14 cellular contexts compared by ENCODE assay signal in the genomic region with DNA sequence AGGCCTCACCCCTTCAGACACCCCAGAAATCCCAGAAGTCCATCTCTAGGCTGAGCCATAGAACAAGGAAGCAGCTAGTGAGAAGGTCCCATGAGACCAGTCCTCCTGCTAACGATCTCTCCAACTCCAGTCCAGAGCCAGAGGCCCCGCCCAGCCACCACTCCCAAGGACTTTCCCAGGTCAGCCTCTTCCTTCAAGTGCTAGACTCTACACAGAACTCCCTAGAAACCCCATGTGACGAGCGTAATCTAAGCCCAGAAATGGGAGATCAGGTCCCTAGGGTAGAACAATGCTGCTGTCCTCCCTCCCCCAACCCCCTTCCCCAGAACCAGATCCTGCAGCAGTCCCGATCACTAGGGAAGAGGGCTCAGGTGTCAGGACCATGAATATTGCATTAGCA. TPM values are rescaled to one million over a fixed set of nuclear protein-coding genes. Genes with fewer than 3 reads are reported as not detected.
DNase-seq lines count a peak whose midpoint lies in the region; ATAC-seq and TF ChIP-seq lines count a peak whose summit lies in the region.
"Had no signal": no experiment of that assay in that cellular context is flagged by ENCODE, and none has a peak within 500 bp of the region (broad histone marks: within the 10 kb centered on the region; RNA-seq: fewer than 3 reads in every experiment).

No MANE protein-coding gene starts in this region.

- no peaks in the 10 kb centered on the region for H3K27me3 ChIP-seq in A673 (replicated peaks; ENCODE audit: insufficient read depth, low read depth, low read length, poor library complexity)
- H3K27me3 ChIP-seq in endocrine pancreas (ENCODE audit: control insufficient read depth, insufficient read depth, low read length) = no peaks in the 10 kb centered on the region
- no peaks in the 10 kb centered on the region for H3K27me3 ChIP-seq in mesenchymal stem cell (ENCODE audit: control insufficient read depth in 1 of 2, insufficient read depth in 1 of 2, low read length in 2 of 2)
- H3K27me3 ChIP-seq: SJSA1 had no signal

- no peak overlapping the region for H3K4ac ChIP-seq in mesenchymal stem cell (ENCODE audit: low read depth in 1 of 2, low read length in 2 of 2)

- H3K36me3 Mint-ChIP-seq in naive thymus-derived CD8-positive, alpha-beta T cell = peaks cover 0 to 70% (median 36%) of the 10 kb centered on the region in 3 donors
- peaks cover 24% of the 10 kb centered on the region for H3K36me3 Mint-ChIP-seq in activated CD4-positive, alpha-beta memory T cell treated with anti-CD3 and anti-CD28 coated beads for 36 hours

- 85% methylated on average over 4 of the region's 5 CpGs for WGBS in mesenchymal stem cell

- H3K79me1 ChIP-seq in mesenchymal stem cell (replicated peaks; ENCODE audit: low read length, poor library complexity, severe bottlenecking) = peaks cover 66% of the 10 kb centered on the region

- no peaks in the 10 kb centered on the region for H3K9me3 Mint-ChIP-seq in naive thymus-derived CD8-positive, alpha-beta T cell
- H3K9me3 Mint-ChIP-seq in activated CD4-positive, alpha-beta memory T cell treated with anti-CD3 and anti-CD28 coated beads for 36 hours = no peaks in the 10 kb centered on the region
- H3K9me3 Mint-ChIP-seq: central memory CD8-positive, alpha-beta T cell; stimulated activated naive B cell treated with anti-CD40 and anti-IgM and Interleukin-4, amounts not matched to agents 10 μg/mL and 1 μg/mL and 100 μg/mL, for 72 hours had no signal

- H3K4me3 Mint-ChIP-seq in naive thymus-derived CD8-positive, alpha-beta T cell = no peak overlapping the region
- no peak overlapping the region for H3K4me3 Mint-ChIP-seq in activated CD4-positive, alpha-beta memory T cell treated with anti-CD3 and anti-CD28 coated beads for 36 hours
- H3K4me3 Mint-ChIP-seq: central memory CD8-positive, alpha-beta T cell; stimulated activated naive B cell treated with anti-CD40 and anti-IgM and Interleukin-4, amounts not matched to agents 10 μg/mL and 1 μg/mL and 100 μg/mL, for 72 hours had no signal

- DNase-seq in A673 (ENCODE audit: low spot score) (peak; percentile 37), LHCN-M2 (ENCODE audit: low read depth) (peak; percentile 12), mesenchymal stem cell (peak; percentile 32), NCI-H2196 treated with DMSO at 0.1 percent for 48 hours (lab: John Stamatoyannopoulos, UW; ENCODE audit: unreplicated experiment) (no peak)
- DNase-seq in naive thymus-derived CD8-positive, alpha-beta T cell = no peak
- DNase-seq in activated CD4-positive, alpha-beta memory T cell treated with anti-CD3 and anti-CD28 coated beads for 36 hours = no peak
- DNase-seq: stimulated activated naive B cell treated with anti-CD40 and anti-IgM and Interleukin-4, amounts not matched to agents 10 μg/mL and 1 μg/mL and 100 μg/mL, for 72 hours had no signal

- intact Hi-C loops in A673 (cut with micrococcal nuclease; ENCODE audit: unreplicated experiment) = no loop called here
- intact Hi-C loops in activated CD4-positive, alpha-beta memory T cell treated with anti-CD3 and anti-CD28 coated beads for 36 hours (cut with micrococcal nuclease) = no loop called here

- POLR2A ChIA-PET in A673 (lab: Charles Lee; ENCODE audit: low non-redundant PET) = no interaction called here
- POLR2A ChIA-PET in naive thymus-derived CD8-positive, alpha-beta T cell (lab: Charles Lee) = no interaction called here
- POLR2A ChIA-PET in activated CD4-positive, alpha-beta memory T cell treated with anti-CD3 and anti-CD28 coated beads for 36 hours (lab: Charles Lee) = no interaction called here

- ATAC-seq in naive thymus-derived CD8-positive, alpha-beta T cell = no peak
- ATAC-seq in GM18502 (IDR thresholded peaks at IDR 0.05; ENCODE audit: poor library complexity, unreplicated experiment) = no peak
- ATAC-seq: stimulated activated naive B cell treated with anti-CD40 and anti-IgM and Interleukin-4, amounts not matched to agents 10 μg/mL and 1 μg/mL and 100 μg/mL, for 72 hours had no signal

- no TSS peak for BruUV-seq in A673 (replicated peaks; lab: Mats Ljungman, UMichigan)

- H3K14ac ChIP-seq in mesenchymal stem cell (ENCODE audit: low read length in 2 of 2) = no peak overlapping the region

- no peak for TF ChIP-seq CTCF in A673 (conservative IDR thresholded peaks at IDR 0.05; ENCODE audit: low read depth, low read length)

- no peak overlapping the region for H4K8ac ChIP-seq in mesenchymal stem cell (ENCODE audit: low read length)

- H3K4me1 Mint-ChIP-seq in naive thymus-derived CD8-positive, alpha-beta T cell = peaks cover 16 to 31% (median 21%) of the 10 kb centered on the region in 4 donors
- H3K4me1 Mint-ChIP-seq in activated CD4-positive, alpha-beta memory T cell treated with anti-CD3 and anti-CD28 coated beads for 36 hours (ENCODE audit: low read depth) = no peaks in the 10 kb centered on the region

- no peak overlapping the region for H3K4me2 ChIP-seq in mesenchymal stem cell (ENCODE audit: low read length, poor library complexity, severe bottlenecking)
- H3K4me2 ChIP-seq: KMS-11 had no signal

- H3K4me1 ChIP-seq in A673 (ENCODE audit: insufficient read depth, low read length, poor library complexity, severe bottlenecking) (peaks cover 16% of the 10 kb centered on the region), endocrine pancreas (ENCODE audit: control insufficient read depth, insufficient read depth, low read length) (no peaks in the 10 kb centered on the region), mesenchymal stem cell (ENCODE audit: control insufficient read depth, insufficient read depth, low read depth, low read length) (peaks cover 10% of the 10 kb centered on the region)
- H3K4me1 ChIP-seq: SJSA1 had no signal

- no peak overlapping the region for H3K18ac ChIP-seq in mesenchymal stem cell (ENCODE audit: low read depth in 1 of 2, low read length in 2 of 2)

- H3K27ac ChIP-seq in A673 (ENCODE audit: low read depth, low read length, poor library complexity, severe bottlenecking) (peak overlapping the region; percentile 37), mesenchymal stem cell (ENCODE audit: low read length, poor library complexity, severe bottlenecking) (no peak overlapping the region)
- H3K27ac ChIP-seq: C4-2B, KMS-11, SJSA1 had no signal

- no peak overlapping the region for H2AK5ac ChIP-seq in mesenchymal stem cell (ENCODE audit: low read length, severe bottlenecking)

- no peaks in the 10 kb centered on the region for H3K9me3 ChIP-seq in A673 (ENCODE audit: low read depth, low read length, poor library complexity, severe bottlenecking)
- no peaks in the 10 kb centered on the region for H3K9me3 ChIP-seq in endocrine pancreas (ENCODE audit: control insufficient read depth, low read length)
- no peaks in the 10 kb centered on the region for H3K9me3 ChIP-seq in mesenchymal stem cell (ENCODE audit: control insufficient read depth, low read length)
- H3K9me3 ChIP-seq: SJSA1 had no signal

- H3K36me3 ChIP-seq in A673 (ENCODE audit: insufficient read depth, low read length, poor library complexity, severe bottlenecking) (peaks cover 34% of the 10 kb centered on the region), endocrine pancreas (ENCODE audit: control insufficient read depth, insufficient read depth, low read length) (peaks cover 6% of the 10 kb centered on the region), mesenchymal stem cell (ENCODE audit: control insufficient read depth in 1 of 2, insufficient read depth in 2 of 2, low read depth in 1 of 2, low read length in 2 of 2) (peaks cover 65 to 75% of the 10 kb centered on the region in 2 experiments)

- H2BK120ac ChIP-seq in mesenchymal stem cell (ENCODE audit: low read depth, low read length) = no peak overlapping the region

- H3K4me3 ChIP-seq in A673 (ENCODE audit: low read depth, low read length, poor library complexity, severe bottlenecking) = no peak overlapping the region
- H3K4me3 ChIP-seq in endocrine pancreas (ENCODE audit: control insufficient read depth, insufficient read depth, low read length) = no peak overlapping the region
- H3K4me3 ChIP-seq in mesenchymal stem cell (ENCODE audit: insufficient read depth in 1 of 2, low read depth in 1 of 2, low read length in 2 of 2) = peak overlapping the region in 1 of 2 experiments; percentile 75
- H3K4me3 ChIP-seq: SJSA1, skin epidermis had no signal

- H3K27ac Mint-ChIP-seq in naive thymus-derived CD8-positive, alpha-beta T cell = peak overlapping the region in 1 of 10 donors; percentile 39
- H3K27ac Mint-ChIP-seq in activated CD4-positive, alpha-beta memory T cell treated with anti-CD3 and anti-CD28 coated beads for 36 hours = no peak overlapping the region
- H3K27ac Mint-ChIP-seq: stimulated activated naive B cell treated with anti-CD40 and anti-IgM and Interleukin-4, amounts not matched to agents 10 μg/mL and 1 μg/mL and 100 μg/mL, for 72 hours had no signal

- H3K27me3 Mint-ChIP-seq in naive thymus-derived CD8-positive, alpha-beta T cell = no peaks in the 10 kb centered on the region
- H3K27me3 Mint-ChIP-seq in activated CD4-positive, alpha-beta memory T cell treated with anti-CD3 and anti-CD28 coated beads for 36 hours = no peaks in the 10 kb centered on the region
- H3K27me3 Mint-ChIP-seq: central memory CD8-positive, alpha-beta T cell; stimulated activated naive B cell treated with anti-CD40 and anti-IgM and Interleukin-4, amounts not matched to agents 10 μg/mL and 1 μg/mL and 100 μg/mL, for 72 hours had no signal

- H3K9ac ChIP-seq in endocrine pancreas (ENCODE audit: control insufficient read depth, insufficient read depth, low read length) (peak overlapping the region; percentile 19), mesenchymal stem cell (ENCODE audit: low read length) (peak overlapping the region; percentile 56)
- H3K9ac ChIP-seq: KMS-11 had no signal

- H2BK5ac ChIP-seq in mesenchymal stem cell (ENCODE audit: low read depth, low read length, poor library complexity, severe bottlenecking) = no peak overlapping the region

- H2BK12ac ChIP-seq in mesenchymal stem cell (ENCODE audit: low read length in 2 of 2) = no peak overlapping the region

- H3K23ac ChIP-seq in mesenchymal stem cell (ENCODE audit: low read length in 2 of 2) = no peak overlapping the region

- no peak overlapping the region for H2BK15ac ChIP-seq in mesenchymal stem cell (ENCODE audit: low read depth, poor library complexity, severe bottlenecking)

- H2AFZ ChIP-seq in mesenchymal stem cell (ENCODE audit: low read depth, low read length) = no peak overlapping the region

- CTCF ChIA-PET in A673 (lab: Charles Lee) = no interaction called here
- CTCF ChIA-PET in activated CD4-positive, alpha-beta memory T cell treated with anti-CD3 and anti-CD28 coated beads for 36 hours (lab: Charles Lee) = interaction anchor here (1.2 kb wide), 1 partner anchor 38 kb away, joined by 4 read pairs; no protein-coding TSS in a partner anchor

- no peak overlapping the region for H4K91ac ChIP-seq in mesenchymal stem cell (ENCODE audit: low read length)

RNA-seq across cellular contexts. Expression of gene DCTN1, which starts 6.9 kb away (rescaled TPM):
- 172 and 177 TPM in 2 replicates for total RNA-seq in A673 (2021)
- 117 and 126 TPM in 2 replicates for total RNA-seq in LHCN-M2 (2014; rRNA removed)
- polyA plus RNA-seq in LHCN-M2 (2012) = 193 TPM
- 188 TPM for polyA plus RNA-seq in mesenchymal stem cell (2013, experiment 1 of 2)
- 195 TPM for polyA plus RNA-seq in mesenchymal stem cell (2013, experiment 2 of 2)
- 100 to 1,000 TPM in 1 of 2 experiments, 10 to 100 TPM in 1; 97.5 to 108 TPM for total RNA-seq in naive thymus-derived CD8-positive, alpha-beta T cell
- 10 to 100 TPM; 55.0 to 80.1 (median 68.7) TPM for polyA plus RNA-seq in naive thymus-derived CD8-positive, alpha-beta T cell
- 10 to 100 TPM; 75.6 to 79.5 TPM for total RNA-seq in activated CD4-positive, alpha-beta memory T cell treated with anti-CD3 and anti-CD28 coated beads for 36 hours

RNA-seq across cellular contexts. Expression of gene SLC4A5, which starts 30.0 kb away (rescaled TPM):
- 0.94 and 1.8 TPM in 2 replicates for total RNA-seq in A673 (2021)
- total RNA-seq in LHCN-M2 (2014; rRNA removed) = 0.11 TPM in 1 of 2 replicates, not detected in the other
- 0.04 TPM for polyA plus RNA-seq in LHCN-M2 (2012)
- polyA plus RNA-seq in mesenchymal stem cell (2013, experiment 1 of 2) = 0.15 TPM
- 0.10 TPM for polyA plus RNA-seq in mesenchymal stem cell (2013, experiment 2 of 2)
- total RNA-seq in naive thymus-derived CD8-positive, alpha-beta T cell = 10 to 100 TPM; 12.7 to 15.1 TPM
- polyA plus RNA-seq in naive thymus-derived CD8-positive, alpha-beta T cell = 1 to 10 TPM in 2 of 3 donors, under 1 TPM in 1; 0.46 to 1.5 (median 1.5) TPM
- 1 to 10 TPM; 2.9 to 3.1 TPM for total RNA-seq in activated CD4-positive, alpha-beta memory T cell treated with anti-CD3 and anti-CD28 coated beads for 36 hours

RNA-seq across cellular contexts. Expression of gene C2orf81, which starts 48.2 kb away (rescaled TPM):
- total RNA-seq in A673 (2021) (1.6 and 1.9 TPM in 2 replicates), LHCN-M2 (2014; rRNA removed) (0.63 and 1.5 TPM in 2 replicates)
- 1.3 TPM for polyA plus RNA-seq in LHCN-M2 (2012)
- 0.46 TPM for polyA plus RNA-seq in mesenchymal stem cell (2013, experiment 1 of 2)
- 0.29 TPM for polyA plus RNA-seq in mesenchymal stem cell (2013, experiment 2 of 2)
- 1 to 10 TPM; 7.5 to 9.8 TPM for total RNA-seq in naive thymus-derived CD8-positive, alpha-beta T cell
- polyA plus RNA-seq in naive thymus-derived CD8-positive, alpha-beta T cell = 1 to 10 TPM; 3.2 to 5.3 (median 3.3) TPM
- total RNA-seq in activated CD4-positive, alpha-beta memory T cell treated with anti-CD3 and anti-CD28 coated beads for 36 hours = 1 to 10 TPM; 2.4 to 2.8 TPM

RNA-seq across cellular contexts. Expression of gene WDR54, which starts 48.3 kb away (rescaled TPM):
- total RNA-seq in A673 (2021) (41.1 and 51.1 TPM in 2 replicates), LHCN-M2 (2014; rRNA removed) (40.0 and 55.8 TPM in 2 replicates)
- polyA plus RNA-seq in LHCN-M2 (2012) = 36.3 TPM
- polyA plus RNA-seq in mesenchymal stem cell (2013, experiment 1 of 2) = 7.0 TPM
- 7.3 TPM for polyA plus RNA-seq in mesenchymal stem cell (2013, experiment 2 of 2)
- total RNA-seq in naive thymus-derived CD8-positive, alpha-beta T cell = 10 to 100 TPM; 28.9 to 31.1 TPM
- polyA plus RNA-seq in naive thymus-derived CD8-positive, alpha-beta T cell = 10 to 100 TPM; 43.9 to 65.1 (median 61.7) TPM
- 100 to 1,000 TPM; 101 TPM for total RNA-seq in activated CD4-positive, alpha-beta memory T cell treated with anti-CD3 and anti-CD28 coated beads for 36 hours

Comparison
In these comparisons a context has a peak if more than half of its experiments do, and no peak if none do; other contexts are left out.
1. DNase-seq: peak in A673 (single experiment), LHCN-M2 (single experiment) and mesenchymal stem cell (single experiment); none in NCI-H2196 treated with DMSO at 0.1 percent for 48 hours (single experiment), naive thymus-derived CD8-positive, alpha-beta T cell (0 of 10) and activated CD4-positive, alpha-beta memory T cell treated with anti-CD3 and anti-CD28 coated beads for 36 hours (single experiment).